In the genomic region with DNA sequence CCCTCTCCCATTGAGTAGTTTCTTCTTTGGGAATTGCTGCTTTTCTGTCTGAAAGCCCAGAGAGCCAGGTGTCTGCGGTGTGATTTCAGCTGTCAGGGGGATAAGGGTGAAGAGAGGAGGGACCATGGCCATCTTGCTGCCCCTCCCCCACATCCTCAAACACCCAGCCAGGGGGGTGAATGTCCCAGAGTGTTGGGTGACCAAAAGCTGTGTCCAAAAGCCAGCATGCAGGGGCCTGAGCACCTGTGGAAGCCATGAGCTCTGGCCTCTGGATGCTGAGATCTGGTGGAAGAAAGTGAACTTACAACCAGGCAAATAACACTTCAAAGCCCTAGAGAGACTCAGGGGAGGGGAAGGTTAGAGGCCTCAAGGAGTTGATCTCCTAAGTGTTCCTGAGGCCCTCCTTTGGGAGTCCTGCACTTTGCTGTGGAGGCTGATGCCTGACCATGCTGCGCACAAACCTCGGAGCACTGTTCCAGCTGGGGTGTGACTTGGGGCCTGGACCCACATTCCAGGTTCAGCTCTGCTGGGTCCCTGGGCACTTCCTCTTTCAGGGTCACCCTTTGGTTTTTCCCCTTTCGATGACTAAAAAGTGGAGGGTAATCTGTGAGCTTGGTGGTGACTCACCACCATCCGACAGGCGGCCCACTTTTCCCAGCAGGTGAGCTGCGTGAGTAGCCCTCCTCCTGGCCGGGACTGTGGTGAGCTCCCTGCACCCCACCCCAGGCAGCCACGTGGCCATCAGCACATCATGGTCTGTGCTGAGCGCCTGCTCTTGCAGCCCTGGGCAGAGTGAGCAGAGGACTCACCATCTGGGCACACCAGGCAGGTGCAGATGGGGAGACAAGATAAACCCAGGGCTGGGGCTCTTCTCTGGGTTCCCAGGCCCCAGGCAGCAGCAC, we compare ENCODE assay signal across 8 cellular contexts.
A peak's percentile ranks its signal among the peaks of the same experiment; 100 is the strongest.
DNase-seq lines count a peak whose midpoint lies in the region; ATAC-seq and TF ChIP-seq lines count a peak whose summit lies in the region.

No MANE protein-coding gene starts in this region.

- peak; percentile 5 for TF ChIP-seq CTCF in kidney epithelial cell (IDR thresholded peaks at IDR 0.05; ENCODE audit: insufficient read depth, low read length, poor library complexity, severe bottlenecking)

- H3K36me3 ChIP-seq in H7 (replicated peaks; ENCODE audit: control insufficient read depth, insufficient read depth, low read length) = no peaks in the 10 kb centered on the region
- H3K36me3 ChIP-seq in kidney epithelial cell (ENCODE audit: control insufficient read depth, insufficient read depth, low read length) = no peaks in the 10 kb centered on the region

- peak; percentile 56 for DNase-seq in ELR (ENCODE audit: low read depth)
- peak; percentile 45 for DNase-seq in H7
- peak; percentile 54 for DNase-seq in RPMI7951 (ENCODE audit: low read depth)
- peak; percentile 78 for DNase-seq in kidney epithelial cell (ENCODE audit: low read depth)
- DNase-seq in NCI-H1436 (lab: John Stamatoyannopoulos, UW) = no peak
- DNase-seq in cerebellum (ENCODE audit: low spot score) = no peak

- no peaks in the 10 kb centered on the region for H3K27me3 ChIP-seq in H7 (ENCODE audit: control insufficient read depth, insufficient read depth, low read length)
- H3K27me3 ChIP-seq in kidney epithelial cell (ENCODE audit: control insufficient read depth, insufficient read depth, low read length) = no peaks in the 10 kb centered on the region

- ATAC-seq in HG02885 (IDR thresholded peaks at IDR 0.05; ENCODE audit: poor library complexity, unreplicated experiment) = no peak
- no peak for ATAC-seq in GM19452 (IDR thresholded peaks at IDR 0.05; ENCODE audit: unreplicated experiment)

- H3K4me3 ChIP-seq in H7 (ENCODE audit: insufficient read depth, low read depth, low read length) (no peak overlapping the region), kidney epithelial cell (ENCODE audit: low read depth, low read length) (no peak overlapping the region)

Comparison
In these comparisons a context has a peak if more than half of its experiments do, and no peak if none do; other contexts are left out.
1. DNase-seq: peak in ELR (single experiment), H7 (single experiment), RPMI7951 (single experiment) and kidney epithelial cell (single experiment); none in NCI-H1436 (single experiment) and cerebellum (single experiment).